Comparison of ENCODE assay signal across 18 cellular contexts in the genomic region with DNA sequence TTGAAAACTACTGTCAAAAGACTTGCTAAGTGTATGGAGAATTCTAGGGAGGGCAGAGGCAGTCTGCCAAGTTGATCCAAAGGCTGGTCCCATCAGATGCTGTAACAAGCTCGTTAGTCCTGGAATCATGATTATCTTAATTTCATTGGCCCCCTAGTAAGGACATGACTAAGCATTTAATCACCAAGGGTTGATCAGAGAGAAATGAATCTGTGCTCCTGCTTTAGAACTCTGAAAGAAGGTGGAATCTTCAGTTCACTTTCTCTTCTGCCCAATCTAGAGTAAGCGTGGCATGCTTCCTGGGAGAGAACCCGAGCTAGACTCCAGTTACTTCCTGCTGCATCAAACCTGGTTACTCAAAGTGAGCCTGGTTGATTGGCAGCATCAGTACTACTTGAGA. TPM values are rescaled to one million over a fixed set of nuclear protein-coding genes. Genes with fewer than 3 reads are reported as not detected.
A peak's percentile ranks its signal among the peaks of the same experiment; 100 is the strongest.
DNase-seq lines count a peak whose midpoint lies in the region; TF ChIP-seq lines count a peak whose summit lies in the region.
"Had no signal": no experiment of that assay in that cellular context is flagged by ENCODE, and none has a peak within 500 bp of the region (broad histone marks: within the 10 kb centered on the region; RNA-seq: fewer than 3 reads in every experiment).

No MANE protein-coding gene starts in this region.

- peaks cover 8% of the 10 kb centered on the region for H3K36me3 Mint-ChIP-seq in progenitor cell of endocrine pancreas (ENCODE audit: insufficient read depth)

- H3K27me3 ChIP-seq in esophagus muscularis mucosa = no peaks in the 10 kb centered on the region
- H3K27me3 ChIP-seq: BLaER1, SJCRH30, testis had no signal

- peak overlapping the region; percentile 94 for H3K27ac Mint-ChIP-seq in progenitor cell of endocrine pancreas
- H3K27ac Mint-ChIP-seq: activated CD4-positive, alpha-beta T cell treated with anti-CD3 and anti-CD28 coated beads, Interleukin-2, amount 10 ng/mL, durations not matched to agents 24 days and 14 days had no signal

- H3K9me3 ChIP-seq in esophagus muscularis mucosa = no peaks in the 10 kb centered on the region
- H3K9me3 ChIP-seq: BLaER1, SJCRH30, testis had no signal

- H3K4me3 ChIP-seq in esophagus muscularis mucosa = no peak overlapping the region
- H3K4me3 ChIP-seq: BLaER1, SJCRH30, testis had no signal

- H3K4me1 Mint-ChIP-seq in progenitor cell of endocrine pancreas (ENCODE audit: low read depth) = peaks cover 63% of the 10 kb centered on the region

- peaks cover 4 to 24% (median 18%) of the 10 kb centered on the region in 4 donors for H3K4me1 ChIP-seq in esophagus muscularis mucosa
- H3K4me1 ChIP-seq: testis had no signal

- no peak overlapping the region for H3K4me3 Mint-ChIP-seq in progenitor cell of endocrine pancreas (ENCODE audit: low read depth)
- H3K4me3 Mint-ChIP-seq: activated CD4-positive, alpha-beta T cell treated with anti-CD3 and anti-CD28 coated beads, Interleukin-2, amount 10 ng/mL, durations not matched to agents 24 days and 14 days had no signal

- no peak for TF ChIP-seq EP300 in esophagus muscularis mucosa (IDR thresholded peaks at IDR 0.05)

- no peak for TF ChIP-seq CTCF in esophagus muscularis mucosa (IDR thresholded peaks at IDR 0.05)
- TF ChIP-seq CTCF in progenitor cell of endocrine pancreas (IDR thresholded peaks at IDR 0.05; ENCODE audit: unreplicated experiment) = no peak

- no peaks in the 10 kb centered on the region for H3K36me3 ChIP-seq in esophagus muscularis mucosa
- H3K36me3 ChIP-seq: BLaER1, SJCRH30 had no signal

- no peaks in the 10 kb centered on the region for H3K27me3 Mint-ChIP-seq in progenitor cell of endocrine pancreas

- H3K9me3 Mint-ChIP-seq in progenitor cell of endocrine pancreas (ENCODE audit: low read depth) = peaks cover 5% of the 10 kb centered on the region
- H3K9me3 Mint-ChIP-seq: activated CD4-positive, alpha-beta T cell treated with anti-CD3 and anti-CD28 coated beads, Interleukin-2, amount 10 ng/mL, durations not matched to agents 24 days and 14 days had no signal

- intact Hi-C loops in esophagus muscularis mucosa (cut with DNase I) = no loop called here

- H3K27ac ChIP-seq in esophagus muscularis mucosa (replicated peaks in 1 of 4) = no peak overlapping the region
- H3K27ac ChIP-seq: BLaER1, SJCRH30, testis had no signal

- peak; percentile 29 for DNase-seq in ELR (ENCODE audit: low read depth)
- peak; percentile 91 for DNase-seq in M059J (ENCODE audit: low read depth)
- peak; percentile 66 for DNase-seq in esophagus muscularis mucosa (ENCODE audit: extremely low spot score)
- DNase-seq in progenitor cell of endocrine pancreas (ENCODE audit: low spot score, unreplicated experiment) = no peak
- DNase-seq in effector CD4-positive, alpha-beta T cell = no peak
- no peak for DNase-seq in NCI-H1417 (lab: John Stamatoyannopoulos, UW)
- no peak for DNase-seq in DMS153 treated with DMSO at 0.1 percent for 48 hours (lab: John Stamatoyannopoulos, UW; ENCODE audit: unreplicated experiment)
- no peak for DNase-seq in NCI-H1436 (lab: John Stamatoyannopoulos, UW)
- DNase-seq: activated CD4-positive, alpha-beta T cell treated with anti-CD3 and anti-CD28 coated beads, Interleukin-2, amount 10 ng/mL, durations not matched to agents 24 days and 14 days; activated naive CD4-positive, alpha-beta T cell treated with Interleukin-2 at 50 U/mL for 16 hours; cortex of kidney; NCI-H1694; SJCRH30; stimulated activated CD4-positive, alpha-beta T cell treated with anti-CD3 and anti-CD28 coated beads, Interleukin-4, amount 100 ng/mL, for 1 hour; stimulated activated CD8-positive, alpha-beta memory T cell treated with anti-CD3 and anti-CD28 coated beads, Interleukin-4, amount 100 ng/mL, for 48 hours; testis had no signal

- TF ChIP-seq POLR2A in esophagus muscularis mucosa (IDR thresholded peaks at IDR 0.05; ENCODE audit: low read depth) = no peak

- 51% methylated on average over 3 of the region's 3 CpGs for WGBS in esophagus muscularis mucosa

RNA-seq across cellular contexts. Expression of gene LYPD6B, which starts 26.7 kb away (rescaled TPM):
- total RNA-seq in M059J (2014; rRNA removed; shearing (Covaris generic)) = 27.0 and 28.8 TPM in 2 replicates
- not detected for total RNA-seq in esophagus muscularis mucosa
- total RNA-seq in progenitor cell of endocrine pancreas = 140 TPM in 2 replicates
- total RNA-seq: activated CD4-positive, alpha-beta T cell treated with anti-CD3 and anti-CD28 coated beads, Interleukin-2, amount 10 ng/mL, durations not matched to agents 24 days and 14 days; OCI-LY7; SJCRH30 had no signal

Comparison
In these comparisons a context has a peak if more than half of its experiments do, and no peak if none do; other contexts are left out.
1. DNase-seq: peak in ELR (single experiment), M059J (single experiment) and esophagus muscularis mucosa (single experiment); none in progenitor cell of endocrine pancreas (single experiment), effector CD4-positive, alpha-beta T cell (single experiment), NCI-H1417 (0 of 3), DMS153 treated with DMSO at 0.1 percent for 48 hours (single experiment) and NCI-H1436 (single experiment).
2. RNA of gene LYPD6B, which starts 26.7 kb away (total RNA-seq): 140 TPM in progenitor cell of endocrine pancreas and 27.0 to 28.8 TPM in M059J; not detected in esophagus muscularis mucosa; every median in the first group is over 10 times any median in the second.